Comparison of ENCODE assay signal across 12 cellular contexts in genomic region chr10:132880148-132880981, GRCh38.
"Had no signal": no experiment of that assay in that cellular context is flagged by ENCODE, and none has a peak within 500 bp of the region (broad histone marks: within the 10 kb centered on the region; RNA-seq: fewer than 3 reads in every experiment).

No MANE protein-coding gene starts in this region.

- H3K4me1 ChIP-seq: body of pancreas had no signal

- H2AFZ ChIP-seq: hepatocyte had no signal

- H3K27me3 ChIP-seq: body of pancreas, hepatocyte had no signal

- H3K27ac ChIP-seq: body of pancreas, hepatocyte, SJSA1, skin epidermis, tibial nerve had no signal

- H3K4me3 ChIP-seq: body of pancreas, hepatocyte, SJSA1, skin epidermis, tibial nerve had no signal

- H3K36me3 ChIP-seq: SJSA1, tibial nerve had no signal

- H3K9me3 ChIP-seq: body of pancreas, SJSA1 had no signal

- DNase-seq: activated CD4-positive, alpha-beta T cell treated with anti-CD3 and anti-CD28 coated beads, Interleukin-2, amount 50 U/mL, for 48 hours; activated CD8-positive, alpha-beta memory T cell treated with anti-CD3 and anti-CD28 coated beads, Interleukin-2, amount 10 ng/mL, durations not matched to agents 7 days and 5 days; activated naive CD4-positive, alpha-beta T cell treated with anti-CD3 and anti-CD28 coated beads for 36 hours; activated T-cell treated with anti-CD3 and anti-CD28 coated beads, Interleukin-2, amount 50 U/mL, for 72 hours; effector memory CD8-positive, alpha-beta T cell; nephron progenitor cell; SW 1271 had no signal

- H3K79me2 ChIP-seq: hepatocyte had no signal

- H3K4me2 ChIP-seq: hepatocyte had no signal

- ATAC-seq: activated CD8-positive, alpha-beta memory T cell treated with anti-CD3 and anti-CD28 coated beads, Interleukin-2, amount 10 ng/mL, durations not matched to agents 7 days and 5 days; activated T-cell treated with anti-CD3 and anti-CD28 coated beads, Interleukin-2, amount 50 U/mL, for 72 hours; body of pancreas; effector memory CD8-positive, alpha-beta T cell had no signal
